Comparison of ENCODE assay signal across 18 cellular contexts in genomic region chr15:40280260-40281056, GRCh38. TPM values are rescaled to one million over a fixed set of nuclear protein-coding genes. Genes with fewer than 3 reads are reported as not detected.
DNase-seq lines count a peak whose midpoint lies in the region; ATAC-seq and TF ChIP-seq lines count a peak whose summit lies in the region.
"Had no signal": no experiment of that assay in that cellular context is flagged by ENCODE, and none has a peak within 500 bp of the region (broad histone marks: within the 10 kb centered on the region; RNA-seq: fewer than 3 reads in every experiment).

No MANE protein-coding gene starts in this region.

- intact Hi-C loops in natural killer cell (cut with micrococcal nuclease) (no loop called here), thyroid gland (cut with DNase I) (loop anchor here (5.0 kb wide), 2 partner anchors 77 to 142 kb away; partner anchors contain the start of gene DISP2)

- H3K27me3 ChIP-seq in CD8-positive, alpha-beta memory T cell (ENCODE audit: insufficient read depth, low read length, poor library complexity, severe bottlenecking) = peaks cover 26% of the 10 kb centered on the region
- H3K27me3 ChIP-seq in HUES48 (ENCODE audit: control insufficient read depth, insufficient read depth, low read length) (peaks cover 70% of the 10 kb centered on the region), thyroid gland (peaks cover 15% of the 10 kb centered on the region)

- H3K9me3 ChIP-seq in CD8-positive, alpha-beta memory T cell (ENCODE audit: low read length) = no peaks in the 10 kb centered on the region
- H3K9me3 ChIP-seq in HUES48 (ENCODE audit: control insufficient read depth, insufficient read depth, low read length) (no peaks in the 10 kb centered on the region), thyroid gland (no peaks in the 10 kb centered on the region)
- H3K9me3 ChIP-seq: adrenal gland had no signal

- CTCF ChIA-PET in CD8-positive, alpha-beta memory T cell (lab: Charles Lee) = interaction anchor here (0.9 to 12.2 kb wide), 13 partner anchors 11 to 236 kb away, joined by 3 to 268 read pairs (median 6); partner anchors contain the start of genes CCDC9B, INAFM2 and PLCB2

- peaks cover 6% of the 10 kb centered on the region for H3K4me1 ChIP-seq in CD8-positive, alpha-beta memory T cell (ENCODE audit: insufficient read depth, low read length)
- H3K4me1 ChIP-seq in HUES48 (ENCODE audit: control insufficient read depth, insufficient read depth, low read length) (peaks cover 42% of the 10 kb centered on the region), thyroid gland (peaks cover 21 to 49% of the 10 kb centered on the region in 2 donors)

- peaks cover 3 to 9% (median 4%) of the 10 kb centered on the region in 3 donors for H3K4me1 Mint-ChIP-seq in CD8-positive, alpha-beta memory T cell
- peaks cover 0 to 10% of the 10 kb centered on the region in 2 donors for H3K4me1 Mint-ChIP-seq in natural killer cell

- no peak for DNase-seq in CD8-positive, alpha-beta memory T cell
- no peak for DNase-seq in coronary artery (ENCODE audit: low spot score)
- DNase-seq in natural killer cell = no peak
- no peak for DNase-seq in thyroid gland
- DNase-seq in erythroblast (lab: John Stamatoyannopoulos, UW) = no peak
- DNase-seq: activated CD4-positive, alpha-beta T cell treated with anti-CD3 and anti-CD28 coated beads, Interleukin-2, amount 10 ng/mL, durations not matched to agents 7 days and 5 days; activated T-cell treated with anti-CD3 and anti-CD28 coated beads, Interleukin-2, amount 50 U/mL, for 24 hours; adrenal gland; foreskin melanocyte; MM.1S; NK-92 treated with Interleukin-12 subunit alpha and Interleukin-12 subunit beta, amount 100 ng/mL, for 24 hours had no signal

- POLR2A ChIA-PET in CD8-positive, alpha-beta memory T cell (lab: Charles Lee) = interaction anchor here (0.9 kb wide), 1 partner anchor 27 kb away, joined by 3 read pairs; the partner anchor contains the start of gene PLCB2

- H3K27me3 Mint-ChIP-seq in CD8-positive, alpha-beta memory T cell = peaks cover 7 to 39% of the 10 kb centered on the region in 2 donors
- peaks cover 11 to 29% of the 10 kb centered on the region in 2 donors for H3K27me3 Mint-ChIP-seq in natural killer cell (ENCODE audit: low read depth in 2 of 2)

- TF ChIP-seq POLR2A in thyroid gland (IDR thresholded peaks at IDR 0.05) (no peak), erythroblast (IDR thresholded peaks at IDR 0.05; ENCODE audit: low read length) (no peak)

- H3K9ac ChIP-seq in HUES48 (ENCODE audit: low read depth, low read length) = no peak overlapping the region

- no peak overlapping the region for H3K27ac ChIP-seq in CD8-positive, alpha-beta memory T cell (ENCODE audit: low read depth, low read length)
- no peak overlapping the region for H3K27ac ChIP-seq in HUES48 (ENCODE audit: low read depth, low read length)
- no peak overlapping the region for H3K27ac ChIP-seq in coronary artery
- H3K27ac ChIP-seq in thyroid gland = no peak overlapping the region
- H3K27ac ChIP-seq: adrenal gland, RWPE1 had no signal

- no peak overlapping the region for H3K4me3 ChIP-seq in CD8-positive, alpha-beta memory T cell (ENCODE audit: low read length)
- H3K4me3 ChIP-seq in HUES48 (ENCODE audit: low read depth, low read length) (peak overlapping the region; percentile 56; the same call in 1 of the 2 replicates), coronary artery (peak overlapping the region; percentile 8), thyroid gland (replicated peaks in 1 of 3) (no peak overlapping the region)
- H3K4me3 ChIP-seq: adrenal gland had no signal

- TF ChIP-seq CTCF in coronary artery (IDR thresholded peaks at IDR 0.05) (no peak), natural killer cell (IDR thresholded peaks at IDR 0.05) (no peak), thyroid gland (IDR thresholded peaks at IDR 0.05) (no peak)

- 48 to 50% methylated on average over 30 of the region's 30 CpGs for WGBS in thyroid gland, 2 donors

- H3K36me3 Mint-ChIP-seq in CD8-positive, alpha-beta memory T cell = no peaks in the 10 kb centered on the region
- no peaks in the 10 kb centered on the region for H3K36me3 Mint-ChIP-seq in natural killer cell

- no peak overlapping the region for H3K27ac Mint-ChIP-seq in CD8-positive, alpha-beta memory T cell
- H3K27ac Mint-ChIP-seq in natural killer cell = no peak overlapping the region
- H3K27ac Mint-ChIP-seq: activated CD4-positive, alpha-beta T cell treated with anti-CD3 and anti-CD28 coated beads, Interleukin-2, amount 10 ng/mL, durations not matched to agents 7 days and 5 days; activated T-cell treated with anti-CD3 and anti-CD28 coated beads, Interleukin-2, amount 50 U/mL, for 24 hours had no signal

- peak overlapping the region in 5 of 7 donors; percentile 45 to 59 (median 52) for H3K4me3 Mint-ChIP-seq in CD8-positive, alpha-beta memory T cell
- peak overlapping the region; percentile 75 for H3K4me3 Mint-ChIP-seq in natural killer cell
- H3K4me3 Mint-ChIP-seq: activated CD4-positive, alpha-beta T cell treated with anti-CD3 and anti-CD28 coated beads, Interleukin-2, amount 10 ng/mL, durations not matched to agents 7 days and 5 days had no signal

- H3K36me3 ChIP-seq in CD8-positive, alpha-beta memory T cell (ENCODE audit: insufficient read depth, low read length) = no peaks in the 10 kb centered on the region
- H3K36me3 ChIP-seq in HUES48 (ENCODE audit: control insufficient read depth, insufficient read depth, low read length) (no peaks in the 10 kb centered on the region), thyroid gland (no peaks in the 10 kb centered on the region)
- H3K36me3 ChIP-seq: adrenal gland had no signal

- ATAC-seq in natural killer cell (no peak), HG03175 (IDR thresholded peaks at IDR 0.05; ENCODE audit: unreplicated experiment) (no peak)

- no peaks in the 10 kb centered on the region for H3K9me3 Mint-ChIP-seq in CD8-positive, alpha-beta memory T cell
- no peaks in the 10 kb centered on the region for H3K9me3 Mint-ChIP-seq in natural killer cell
- H3K9me3 Mint-ChIP-seq: activated CD4-positive, alpha-beta T cell treated with anti-CD3 and anti-CD28 coated beads, Interleukin-2, amount 10 ng/mL, durations not matched to agents 7 days and 5 days; activated T-cell treated with anti-CD3 and anti-CD28 coated beads, Interleukin-2, amount 50 U/mL, for 24 hours had no signal

RNA-seq across cellular contexts. Expression of gene ANKRD63, which starts 2.4 kb away (rescaled TPM):
- total RNA-seq in CD8-positive, alpha-beta memory T cell = not detected
- not detected for polyA plus RNA-seq in CD8-positive, alpha-beta memory T cell
- total RNA-seq in natural killer cell = not detected
- 1 to 10 TPM in 1 of 4 donors, not detected in 3; 2.1 TPM for total RNA-seq in thyroid gland
- total RNA-seq: adrenal gland, HT1080, omental fat pad, skeletal muscle tissue had no signal
- polyA plus RNA-seq: adrenal gland, thymus had no signal

RNA-seq across cellular contexts. Expression of gene PLCB2, which starts 27.3 kb away (rescaled TPM):
- 10 to 100 TPM; 57.3 to 57.7 TPM for total RNA-seq in CD8-positive, alpha-beta memory T cell
- polyA plus RNA-seq in CD8-positive, alpha-beta memory T cell = 34.8 TPM
- total RNA-seq in natural killer cell (100 to 1,000 TPM; 345 to 440 (median 432) TPM), thyroid gland (1 to 10 TPM; 1.7 to 7.2 (median 4.1) TPM)

RNA-seq across cellular contexts. Expression of gene PAK6, which starts 41.6 kb away (rescaled TPM):
- total RNA-seq in CD8-positive, alpha-beta memory T cell = 1 to 10 TPM; 1.7 to 1.9 TPM
- polyA plus RNA-seq in CD8-positive, alpha-beta memory T cell = 2.8 TPM
- total RNA-seq in natural killer cell (10 to 100 TPM in 1 of 3 donors, 1 to 10 TPM in 2; 7.6 to 10.9 (median 7.9) TPM), thyroid gland (10 to 100 TPM; 33.9 to 63.4 (median 43.9) TPM)

RNA-seq across cellular contexts. Expression of gene INAFM2, which starts 43.0 kb away (rescaled TPM):
- total RNA-seq in CD8-positive, alpha-beta memory T cell = 10 to 100 TPM; 13.5 to 15.3 TPM
- polyA plus RNA-seq in CD8-positive, alpha-beta memory T cell = 2.7 TPM
- total RNA-seq in natural killer cell (10 to 100 TPM; 14.0 to 21.7 (median 15.1) TPM), thyroid gland (10 to 100 TPM; 47.5 to 86.9 (median 63.8) TPM)

Comparison
In these comparisons a context has a peak if more than half of its experiments do, and no peak if none do; other contexts are left out.
1. H3K4me3 ChIP-seq: peak in HUES48 (single experiment) and coronary artery (single experiment); none in CD8-positive, alpha-beta memory T cell (single experiment) and thyroid gland (0 of 3).
2. RNA of gene PLCB2, which starts 27.3 kb away (total RNA-seq): 345 to 440 TPM in natural killer cell and 57.3 to 57.7 TPM in CD8-positive, alpha-beta memory T cell; 1.7 to 7.2 TPM in thyroid gland; every median in the first group is over 4 times any median in the second.